Comparison of ENCODE assay signal across 8 cellular contexts in the genomic region with DNA sequence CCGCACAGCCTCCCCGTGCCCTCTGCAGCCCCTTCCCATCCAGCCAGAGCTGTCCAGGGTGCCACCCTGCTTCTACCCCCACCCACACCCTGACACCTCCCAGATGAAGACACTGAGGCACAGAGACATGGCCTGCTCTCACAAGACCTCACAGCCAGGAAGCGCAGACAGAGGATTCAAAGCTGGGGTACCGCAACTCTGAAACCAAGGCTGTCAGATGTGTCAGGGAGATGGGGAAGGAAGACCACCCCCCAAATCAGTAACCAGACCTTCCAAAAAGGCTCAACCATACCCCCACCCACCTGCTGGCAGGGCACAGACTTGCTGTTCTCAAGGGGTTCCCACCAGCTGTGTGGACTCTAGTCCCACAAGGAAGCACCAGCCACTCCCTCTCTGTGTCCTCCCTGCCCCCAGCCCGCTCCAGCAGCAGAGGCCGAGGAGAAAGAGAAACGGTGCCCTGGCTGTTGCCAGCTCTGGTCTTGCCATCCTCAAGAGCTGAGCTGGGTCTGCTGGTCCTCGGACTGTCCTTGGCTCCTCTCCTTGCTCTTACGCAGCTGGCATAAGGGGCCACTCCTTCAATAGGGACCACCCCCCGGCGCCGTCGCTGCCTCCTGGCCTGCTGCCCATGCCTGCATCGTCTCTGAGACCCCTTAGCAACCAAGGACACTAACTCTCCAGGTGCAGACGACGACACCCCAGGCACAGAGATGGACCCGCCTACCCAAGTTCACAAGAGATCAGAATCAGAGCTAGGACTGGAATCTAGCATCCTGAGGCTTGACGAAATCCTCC. TPM values are rescaled to one million over a fixed set of nuclear protein-coding genes. Genes with fewer than 3 reads are reported as not detected.
DNase-seq lines count a peak whose midpoint lies in the region; ATAC-seq, FAIRE-seq and TF ChIP-seq lines count a peak whose summit lies in the region.

No MANE protein-coding gene starts in this region.

- peak overlapping the region; percentile 67 for H3K9ac ChIP-seq in fibroblast of lung (ENCODE audit: insufficient read depth, low read length)

- H4K20me1 ChIP-seq in fibroblast of lung (ENCODE audit: control insufficient read depth, extremely low read depth, insufficient read depth, low read length) = no peaks in the 10 kb centered on the region

- H3K9me3 ChIP-seq in fibroblast of lung (ENCODE audit: control insufficient read depth, insufficient read depth, low read depth, low read length) (no peaks in the 10 kb centered on the region), pancreas (no peaks in the 10 kb centered on the region)

- peaks cover 36% of the 10 kb centered on the region for H3K4me1 ChIP-seq in fibroblast of lung (ENCODE audit: control insufficient read depth, extremely low read depth, insufficient read depth, low read length)
- peaks cover 0 to 2% (median 0%) of the 10 kb centered on the region in 3 donors for H3K4me1 ChIP-seq in pancreas

- peak in 3 of 4 donors; percentile 23 to 43 (median 24) for ATAC-seq in pancreas

- H3K27me3 ChIP-seq in fibroblast of lung (ENCODE audit: control insufficient read depth, insufficient read depth, low read length) (no peaks in the 10 kb centered on the region), pancreas (no peaks in the 10 kb centered on the region)

- H3K36me3 Mint-ChIP-seq in T-helper 1 cell treated with Interleukin-12 subunit alpha and Interleukin-12 subunit beta and Interleukin-4 antibody, amounts not matched to agents 30 μg/mL and 1 μg/mL, for 36 hours (ENCODE audit: low read depth) = peaks cover 70% of the 10 kb centered on the region

- TF ChIP-seq CTCF in GM12874 (IDR thresholded peaks at IDR 0.05; ENCODE audit: insufficient read depth, low read depth, low read length) (0 out of 2 replicates have a peak, but pooled peaks have one; percentile 6), fibroblast of lung (conservative IDR thresholded peaks at IDR 0.05 in 1 of 2, IDR thresholded peaks at IDR 0.05 in 1 of 2; ENCODE audit: low read depth in 1 of 2, low read length in 2 of 2) (no peak), pancreas (IDR thresholded peaks at IDR 0.05) (no peak)

- H2AFZ ChIP-seq in fibroblast of lung (ENCODE audit: low read length) = peak overlapping the region; percentile 86

- peak overlapping the region; percentile 93 for H3K27ac Mint-ChIP-seq in T-helper 1 cell treated with Interleukin-12 subunit alpha and Interleukin-12 subunit beta and Interleukin-4 antibody, amounts not matched to agents 30 μg/mL and 1 μg/mL, for 36 hours

- peaks cover 60% of the 10 kb centered on the region for H3K4me1 Mint-ChIP-seq in T-helper 1 cell treated with Interleukin-12 subunit alpha and Interleukin-12 subunit beta and Interleukin-4 antibody, amounts not matched to agents 30 μg/mL and 1 μg/mL, for 36 hours (ENCODE audit: low read depth)

- H3K4me3 ChIP-seq in fibroblast of lung (replicated peaks in 1 of 4; ENCODE audit: control extremely low read depth in 1 of 4, insufficient read depth in 1 of 4, low read depth in 3 of 4, low read length in 4 of 4) (peak overlapping the region; percentile 61 to 80 (median 69)), pancreas (peak overlapping the region in 3 of 4 donors; percentile 5 to 42 (median 14))

- H3K36me3 ChIP-seq in fibroblast of lung (ENCODE audit: control insufficient read depth, insufficient read depth, low read length) = no peaks in the 10 kb centered on the region
- H3K36me3 ChIP-seq in pancreas = no peaks in the 10 kb centered on the region

- H3K4me2 ChIP-seq in fibroblast of lung (ENCODE audit: extremely low read depth, insufficient read depth, low read length) = peak overlapping the region; percentile 100

- 61% methylated on average over 18 of the region's 18 CpGs for WGBS in pancreas, 2 donors

- peak overlapping the region; percentile 72 for H3K27ac ChIP-seq in fibroblast of lung (ENCODE audit: insufficient read depth, low read length)
- H3K27ac ChIP-seq in pancreas = peak overlapping the region in 2 of 4 donors; percentile 53 to 60

- DNase-seq in fibroblast of lung (ENCODE audit: low read depth in 2 of 2) (peak; percentile 12 to 34), pancreas (no peak), NCI-H2196 treated with DMSO at 0.1 percent for 48 hours (lab: John Stamatoyannopoulos, UW; ENCODE audit: unreplicated experiment) (no peak), NCI-H2171 (lab: John Stamatoyannopoulos, UW) (no peak), ecto neural progenitor cell (ENCODE audit: low spot score) (no peak)
- DNase-seq in activated CD4-positive, alpha-beta T cell treated with anti-CD3 and anti-CD28 coated beads for 1 hour = no peak

- intact Hi-C loops in pancreas (cut with DNase I) = no loop called here

- FAIRE-seq in pancreas (lab: Jason Lieb, UNC) = no peak

- H3K79me2 ChIP-seq in fibroblast of lung (ENCODE audit: control insufficient read depth, insufficient read depth, low read length) = peaks cover 12% of the 10 kb centered on the region

- peak overlapping the region; percentile 96 for H3K4me3 Mint-ChIP-seq in T-helper 1 cell treated with Interleukin-12 subunit alpha and Interleukin-12 subunit beta and Interleukin-4 antibody, amounts not matched to agents 30 μg/mL and 1 μg/mL, for 36 hours

- no peaks in the 10 kb centered on the region for H3K27me3 Mint-ChIP-seq in T-helper 1 cell treated with Interleukin-12 subunit alpha and Interleukin-12 subunit beta and Interleukin-4 antibody, amounts not matched to agents 30 μg/mL and 1 μg/mL, for 36 hours (ENCODE audit: low read depth)

- H3K9me3 Mint-ChIP-seq in T-helper 1 cell treated with Interleukin-12 subunit alpha and Interleukin-12 subunit beta and Interleukin-4 antibody, amounts not matched to agents 30 μg/mL and 1 μg/mL, for 36 hours = no peaks in the 10 kb centered on the region

RNA-seq across cellular contexts. Expression of a gene that starts 0.7 kb away (rescaled TPM):
- total RNA-seq in fibroblast of lung = 9.8 and 19.3 TPM in 2 replicates
- 3.7 and 5.6 TPM in 2 replicates for polyA plus RNA-seq in fibroblast of lung
- polyA plus RNA-seq in fibroblast of lung (2012) = 4.2 and 7.2 TPM in 2 replicates
- 12.6 and 17.4 TPM in 2 replicates for polyA minus RNA-seq in fibroblast of lung (ENCODE audit: low replicate concordance)
- 10 to 100 TPM in 3 of 6 donors, 1 to 10 TPM in 3; 5.4 to 18.0 (median 10.8) TPM for total RNA-seq in pancreas
- 10 to 100 TPM in 1 of 2 donors, 1 to 10 TPM in 1; 6.9 to 11.8 TPM for polyA plus RNA-seq in pancreas

RNA-seq across cellular contexts. Expression of a gene that starts 57.4 kb away (rescaled TPM):
- total RNA-seq in fibroblast of lung = not detected in 2 replicates
- polyA plus RNA-seq in fibroblast of lung = not detected in 2 replicates
- not detected in 2 replicates for polyA plus RNA-seq in fibroblast of lung (2012)
- not detected in 2 replicates for polyA minus RNA-seq in fibroblast of lung (ENCODE audit: low replicate concordance)
- total RNA-seq in pancreas = 1 to 10 TPM in 1 of 6 donors, under 1 TPM in 1, not detected in 4; 0.66 to 3.1 TPM
- under 1 TPM; 0.12 to 0.34 TPM for polyA plus RNA-seq in pancreas

Comparison
In these comparisons a context has a peak if more than half of its experiments do, and no peak if none do; other contexts are left out.
1. DNase-seq: peak in fibroblast of lung (2 of 2); none in pancreas (0 of 6), NCI-H2196 treated with DMSO at 0.1 percent for 48 hours (single experiment), NCI-H2171 (single experiment), activated CD4-positive, alpha-beta T cell treated with anti-CD3 and anti-CD28 coated beads for 1 hour (single experiment) and ecto neural progenitor cell (single experiment).